20 cellular contexts compared by ENCODE assay signal in the genomic region with DNA sequence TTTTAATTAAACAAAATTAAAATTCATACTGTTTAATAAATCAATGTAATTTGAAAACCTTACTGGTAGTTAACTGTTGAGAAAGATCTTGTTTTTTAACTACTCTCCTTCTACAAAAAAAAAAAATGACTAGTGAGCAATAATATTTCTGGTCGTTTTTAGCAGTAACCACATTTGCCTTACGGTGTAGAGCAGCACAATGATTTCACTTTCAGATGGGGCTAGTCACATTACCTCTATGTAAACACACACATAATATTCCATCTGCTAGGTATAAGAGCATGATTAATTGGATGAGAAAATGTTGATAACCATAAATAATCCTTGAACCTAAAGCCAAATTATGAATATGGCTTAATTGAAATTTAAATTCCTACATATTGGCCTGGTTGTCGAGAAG.
DNase-seq lines count a peak whose midpoint lies in the region; ATAC-seq, FAIRE-seq and TF ChIP-seq lines count a peak whose summit lies in the region.
"Had no signal": no experiment of that assay in that cellular context is flagged by ENCODE, and none has a peak within 500 bp of the region (broad histone marks: within the 10 kb centered on the region; RNA-seq: fewer than 3 reads in every experiment).

No MANE protein-coding gene starts in this region.

- intact Hi-C loops in GM12878 (cut with micrococcal nuclease; ENCODE audit: unreplicated experiment): no loop called here
- intact Hi-C loops in CD4-positive, alpha-beta T cell (cut with DNase I, micrococcal nuclease): no loop called here

- H4K20me1 ChIP-seq in GM12878 (ENCODE audit: control insufficient read depth, insufficient read depth): no peaks in the 10 kb centered on the region
- H4K20me1 ChIP-seq: BLaER1 had no signal

- RAD21 ChIA-PET in GM12878 (lab: Charles Lee; ENCODE audit: unreplicated experiment): no interaction called here

- H3K4me1 ChIP-seq in GM12878 (ENCODE audit: control insufficient read depth, insufficient read depth, low read length): no peaks in the 10 kb centered on the region
- H3K4me1 ChIP-seq: BLaER1, colonic mucosa had no signal

- no TSS peak for BruUV-seq in GM12878 (replicated peaks; lab: Mats Ljungman, UMichigan)

- no peaks in the 10 kb centered on the region for H3K36me3 Mint-ChIP-seq in CD4-positive, alpha-beta T cell (ENCODE audit: low read depth)

- WGBS in GM12878 (ENCODE audit: insufficient coverage, insufficient replicate concordance, low lambda C conversion rate, missing lambda C conversion rate): 12% methylated on average over 3 of the region's 3 CpGs

- H3K4me1 Mint-ChIP-seq in CD4-positive, alpha-beta T cell (ENCODE audit: low read depth): no peaks in the 10 kb centered on the region
- H3K4me1 Mint-ChIP-seq: activated CD4-positive, alpha-beta memory T cell treated with anti-CD3 and anti-CD28 coated beads, Interleukin-2, amount 10 ng/mL, durations not matched to agents 7 days and 5 days; activated T-helper 17 cell treated with anti-CD3 and anti-CD28 coated beads, Interleukin-2, amount 50 U/mL, for 72 hours; neural crest cell had no signal

- no peak overlapping the region for H3K9ac ChIP-seq in GM12878 (ENCODE audit: control insufficient read depth, insufficient read depth, low read length)
- H3K9ac ChIP-seq: BLaER1 had no signal

- H3K9me3 ChIP-seq in GM12878 (replicated peaks; ENCODE audit: control insufficient read depth, insufficient read depth, low read length): no peaks in the 10 kb centered on the region
- H3K9me3 ChIP-seq in CD4-positive, alpha-beta T cell (ENCODE audit: control insufficient read depth, low read length): no peaks in the 10 kb centered on the region
- H3K9me3 ChIP-seq: BLaER1, colonic mucosa had no signal

- no peaks in the 10 kb centered on the region for H3K27me3 Mint-ChIP-seq in CD4-positive, alpha-beta T cell
- H3K27me3 Mint-ChIP-seq: activated CD4-positive, alpha-beta memory T cell treated with anti-CD3 and anti-CD28 coated beads, Interleukin-2, amount 10 ng/mL, durations not matched to agents 7 days and 5 days had no signal

- no peak overlapping the region for H2AFZ ChIP-seq in GM12878 (ENCODE audit: control insufficient read depth, low read depth, low read length)

- TF ChIP-seq POLR2A in GM12878 (IDR thresholded peaks at IDR 0.05; ENCODE audit: low read depth, low read length): no peak

- peak; percentile 63 for ATAC-seq in GM19023 (IDR thresholded peaks at IDR 0.05; ENCODE audit: unreplicated experiment)
- ATAC-seq in GM21619 (IDR thresholded peaks at IDR 0.05; ENCODE audit: unreplicated experiment): peak; percentile 81
- ATAC-seq in HG03103 (IDR thresholded peaks at IDR 0.05; ENCODE audit: low read depth, unreplicated experiment): peak; percentile 60
- peak; percentile 70 for ATAC-seq in GM12878
- no peak for ATAC-seq in CD4-positive, alpha-beta T cell (ENCODE audit: poor library complexity)
- ATAC-seq: activated T-helper 17 cell treated with anti-CD3 and anti-CD28 coated beads, Interleukin-2, amount 50 U/mL, for 72 hours had no signal

- no peak for TF ChIP-seq CTCF in GM12878 (IDR thresholded peaks at IDR 0.05 in 2 of 3, conservative IDR thresholded peaks at IDR 0.05 in 1 of 3; ENCODE audit: control insufficient read depth in 2 of 3, extremely low read depth in 1 of 3, insufficient read depth in 1 of 3, low read depth in 3 of 3, low read length in 3 of 3)
- no peak for TF ChIP-seq CTCF in CD4-positive, alpha-beta T cell (IDR thresholded peaks at IDR 0.05)

- H3K4me3 Mint-ChIP-seq in CD4-positive, alpha-beta T cell: no peak overlapping the region
- H3K4me3 Mint-ChIP-seq: activated CD4-positive, alpha-beta memory T cell treated with anti-CD3 and anti-CD28 coated beads, Interleukin-2, amount 10 ng/mL, durations not matched to agents 7 days and 5 days; activated T-helper 17 cell treated with anti-CD3 and anti-CD28 coated beads, Interleukin-2, amount 50 U/mL, for 72 hours; neural crest cell had no signal

- DNase-seq in GM12878 (ENCODE audit: low read depth, low spot score) (no peak), LoVo (ENCODE audit: low spot score) (no peak)
- no peak for DNase-seq in CD4-positive, alpha-beta T cell
- DNase-seq in stimulated activated CD8-positive, alpha-beta memory T cell treated with anti-CD3 and anti-CD28 coated beads, Interleukin-4, amount 100 ng/mL, for 48 hours: no peak
- DNase-seq: activated CD4-positive, alpha-beta memory T cell treated with anti-CD3 and anti-CD28 coated beads, Interleukin-2, amount 10 ng/mL, durations not matched to agents 7 days and 5 days; anterior cingulate cortex; colonic mucosa; DND-41; mesendoderm; NCI-H1105; NCI-H345; retina had no signal

- H3K27ac ChIP-seq in GM12878 (ENCODE audit: control insufficient read depth, insufficient read depth): no peak overlapping the region
- H3K27ac ChIP-seq in CD4-positive, alpha-beta T cell (ENCODE audit: low read depth, low read length): no peak overlapping the region
- H3K27ac ChIP-seq: BLaER1, colonic mucosa, SK-N-MC had no signal

- peak; percentile 7 for FAIRE-seq in GM12878 (lab: Jason Lieb, UNC)
- FAIRE-seq: keratinocyte had no signal

- no peaks in the 10 kb centered on the region for H3K79me2 ChIP-seq in GM12878 (ENCODE audit: control insufficient read depth, insufficient read depth, low read length)

- POLR2A ChIA-PET in GM12878 (lab: Charles Lee): no interaction called here
- POLR2A ChIA-PET in CD4-positive, alpha-beta T cell (lab: Charles Lee): no interaction called here

- in situ Hi-C loops in GM12878 (cut with MboI): loop anchor here (25.0 kb wide), 1 partner anchor 1310 kb away; no protein-coding TSS in a partner anchor

- CTCF ChIA-PET in GM12878 (lab: Yijun Ruan, JAX): no interaction called here
- CTCF ChIA-PET in CD4-positive, alpha-beta T cell (lab: Charles Lee): no interaction called here

- H3K36me3 ChIP-seq in GM12878 (ENCODE audit: control insufficient read depth in 2 of 2, insufficient read depth in 2 of 2, low read length in 1 of 2): no peaks in the 10 kb centered on the region
- H3K36me3 ChIP-seq: BLaER1, colonic mucosa had no signal

- H3K9me3 Mint-ChIP-seq in CD4-positive, alpha-beta T cell: no peaks in the 10 kb centered on the region
- H3K9me3 Mint-ChIP-seq: activated CD4-positive, alpha-beta memory T cell treated with anti-CD3 and anti-CD28 coated beads, Interleukin-2, amount 10 ng/mL, durations not matched to agents 7 days and 5 days; activated T-helper 17 cell treated with anti-CD3 and anti-CD28 coated beads, Interleukin-2, amount 50 U/mL, for 72 hours; neural crest cell had no signal

- SMC1A ChIA-PET in GM12878 (lab: Charles Lee; ENCODE audit: uncharacterized antibody, unreplicated experiment): no interaction called here

- no peaks in the 10 kb centered on the region for H3K27me3 ChIP-seq in GM12878 (replicated peaks in 1 of 2; ENCODE audit: control insufficient read depth in 2 of 2, insufficient read depth in 2 of 2, low read length in 1 of 2)
- no peaks in the 10 kb centered on the region for H3K27me3 ChIP-seq in CD4-positive, alpha-beta T cell (ENCODE audit: control insufficient read depth, insufficient read depth, low read length)
- H3K27me3 ChIP-seq: BLaER1, colonic mucosa had no signal

- no peak for TF ChIP-seq RAD21 in GM12878 (IDR thresholded peaks at IDR 0.05; ENCODE audit: insufficient read depth, low read depth, low read length)

- H3K27ac Mint-ChIP-seq in CD4-positive, alpha-beta T cell: no peak overlapping the region
- H3K27ac Mint-ChIP-seq: activated CD4-positive, alpha-beta memory T cell treated with anti-CD3 and anti-CD28 coated beads, Interleukin-2, amount 10 ng/mL, durations not matched to agents 7 days and 5 days; activated T-helper 17 cell treated with anti-CD3 and anti-CD28 coated beads, Interleukin-2, amount 50 U/mL, for 72 hours had no signal

- no peak for TF ChIP-seq EP300 in GM12878 (IDR thresholded peaks at IDR 0.05; ENCODE audit: borderline replicate concordance in 1 of 2, control insufficient read depth in 1 of 2, low read depth in 2 of 2, low read length in 2 of 2)

- no peak overlapping the region for H3K4me2 ChIP-seq in GM12878 (ENCODE audit: control insufficient read depth, insufficient read depth)
- H3K4me2 ChIP-seq: BLaER1 had no signal

- no peak overlapping the region for H3K4me3 ChIP-seq in GM12878
- H3K4me3 ChIP-seq: BLaER1, colonic mucosa, SK-N-MC had no signal

TF ChIP-seq in GM12878, 131 proteins besides CTCF, POLR2A, EP300 and RAD21 (continues in another document):
- no peak for TF ChIP-seq RBBP5 (conservative IDR thresholded peaks at IDR 0.05)
- no peak for TF ChIP-seq CEBPZ (IDR thresholded peaks at IDR 0.05; ENCODE audit: low read depth, low read length)
- TF ChIP-seq CBFB (IDR thresholded peaks at IDR 0.05; ENCODE audit: low read depth): no peak
- no peak for TF ChIP-seq CREM (IDR thresholded peaks at IDR 0.05; ENCODE audit: low read depth)
- TF ChIP-seq MYC (IDR thresholded peaks at IDR 0.05; ENCODE audit: insufficient read depth, insufficient read length, insufficient replicate concordance, low read length, severe bottlenecking): no peak
- no peak for TF ChIP-seq NBN (IDR thresholded peaks at IDR 0.05)
- no peak for TF ChIP-seq RELA (IDR thresholded peaks at IDR 0.05; ENCODE audit: borderline replicate concordance, partially characterized antibody)
- TF ChIP-seq JUND (IDR thresholded peaks at IDR 0.05; ENCODE audit: low read depth, low read length): no peak
